20 cellular contexts compared by ENCODE assay signal in genomic region chr12:121483950-121484349, GRCh38.
"Had no signal": no experiment of that assay in that cellular context is flagged by ENCODE, and none has a peak within 500 bp of the region (broad histone marks: within the 10 kb centered on the region; RNA-seq: fewer than 3 reads in every experiment).

No MANE protein-coding gene starts in this region.

- H3K4me1 ChIP-seq: tibial nerve, uterus had no signal

- H3K27me3 ChIP-seq: body of pancreas, tibial nerve, uterus had no signal

- H3K36me3 ChIP-seq: uterus had no signal

- DNase-seq: activated CD4-positive, alpha-beta T cell treated with anti-CD3 and anti-CD28 coated beads for 48 hours; activated CD8-positive, alpha-beta memory T cell treated with anti-CD3 and anti-CD28 coated beads, Interleukin-2, amount 50 U/mL, for 4 hours; activated CD8-positive, alpha-beta T cell treated with anti-CD3 and anti-CD28 coated beads, Interleukin-2, amount 10 ng/mL, durations not matched to agents 7 days and 5 days; activated gamma-delta T cell; activated T-cell treated with anti-CD3 and anti-CD28 coated beads, Interleukin-2, amount 50 U/mL, for 48 hours; amniotic stem cell; body of pancreas; central memory CD4-positive, alpha-beta T cell; foreskin fibroblast; glutamatergic neuron; left colon; mucosa of descending colon; naive thymus-derived CD4-positive, alpha-beta T cell; retina; stimulated activated CD4-positive, alpha-beta T cell treated with anti-CD3 and anti-CD28 coated beads, Interleukin-12 subunit alpha, Interleukin-12 subunit beta, amount 100 ng/mL, for 4 hours; stimulated activated naive B cell treated with anti-CD40 and anti-IgM and Interleukin-4, amounts not matched to agents 10 μg/mL and 1 μg/mL and 100 μg/mL, for 72 hours; uterus had no signal

- H3K4me3 ChIP-seq: body of pancreas, coronary artery, lung, mucosa of descending colon, tibial nerve, uterus had no signal

- H3K9me3 ChIP-seq: body of pancreas, mucosa of descending colon, tibial nerve, uterus had no signal

- H3K27ac ChIP-seq: body of pancreas, coronary artery, tibial nerve, uterus had no signal
